Comparison of ENCODE assay signal across 1 cellular context in genomic region chr16:81321039-81321438, GRCh38.
TF ChIP-seq lines count a peak whose summit lies in the region.

No MANE protein-coding gene starts in this region.

TF ChIP-seq in K562, 482 proteins besides CTCF, POLR2A, EP300 and RAD21:
- TF ChIP-seq SRSF1 (IDR thresholded peaks at IDR 0.05; ENCODE audit: low read depth, low read length) = no peak
- peak; percentile 54; the same call in 1 of the 2 replicates for TF ChIP-seq POLR2H (tag; IDR thresholded peaks at IDR 0.05; ENCODE audit: low read depth)
